ENCODE assay signal across 8 cellular contexts in the genomic region with DNA sequence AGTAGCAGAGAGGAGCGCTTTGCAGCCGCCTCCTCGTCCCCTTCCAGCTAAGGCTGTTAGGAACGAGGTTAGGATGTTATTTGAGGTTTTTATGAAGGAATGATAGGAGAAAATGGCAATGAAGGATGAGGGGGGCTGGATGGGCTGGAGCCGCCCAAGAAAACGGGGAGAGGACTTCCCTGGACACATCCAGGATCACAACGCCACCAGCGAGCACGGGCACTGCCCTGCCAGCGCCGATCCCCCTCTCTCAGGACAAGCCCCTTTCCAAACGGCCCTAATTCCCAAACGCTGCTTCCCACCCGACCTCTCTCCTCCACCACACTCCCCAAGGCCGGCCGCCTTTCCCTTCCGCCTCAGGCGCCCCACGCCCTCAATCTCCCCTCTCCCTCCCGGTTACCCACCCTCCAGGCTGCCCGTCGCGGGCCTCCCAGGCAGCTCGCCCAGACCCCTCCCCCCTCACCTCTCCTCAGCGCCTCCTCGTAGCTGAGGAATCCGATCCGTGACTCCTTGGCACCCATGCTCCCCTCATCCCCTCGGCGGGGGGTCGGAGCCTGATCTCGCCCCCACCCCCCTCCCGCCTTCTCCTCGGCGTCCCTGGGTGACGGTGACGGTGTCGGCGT. TPM values are rescaled to one million over a fixed set of nuclear protein-coding genes. Genes with fewer than 3 reads are reported as not detected.
A peak's percentile ranks its signal among the peaks of the same experiment; 100 is the strongest.
DNase-seq lines count a peak whose midpoint lies in the region; ATAC-seq and TF ChIP-seq lines count a peak whose summit lies in the region.

No MANE protein-coding gene starts in this region.

- intact Hi-C loops in Right ventricle myocardium superior (cut with DNase I), result no loop called here

- peak overlapping the region; percentile 95 for H3K4me3 Mint-ChIP-seq in progenitor cell of endocrine pancreas (ENCODE audit: low read depth)

- H3K4me3 ChIP-seq in AG09309 (ENCODE audit: control insufficient read depth, low read depth, low read length) (peak overlapping the region; percentile 94), WI38 (ENCODE audit: low read depth, low read length) (peak overlapping the region; percentile 96)

- peak overlapping the region; percentile 96 for H3K27ac Mint-ChIP-seq in progenitor cell of endocrine pancreas

- TF ChIP-seq CTCF in AG09309 (IDR thresholded peaks at IDR 0.05; ENCODE audit: control insufficient read depth, insufficient read depth, low read depth, low read length, missing control alignments) (no peak), WI38 (IDR thresholded peaks at IDR 0.05; ENCODE audit: low read depth, low read length) (no peak), progenitor cell of endocrine pancreas (IDR thresholded peaks at IDR 0.05; ENCODE audit: unreplicated experiment) (no peak)

- no peaks in the 10 kb centered on the region for H3K27me3 Mint-ChIP-seq in progenitor cell of endocrine pancreas

- no peaks in the 10 kb centered on the region for H3K9me3 Mint-ChIP-seq in progenitor cell of endocrine pancreas (ENCODE audit: low read depth)

- H3K4me1 Mint-ChIP-seq in progenitor cell of endocrine pancreas (ENCODE audit: low read depth), result peaks cover 31% of the 10 kb centered on the region

- ATAC-seq in GM19035 (IDR thresholded peaks at IDR 0.05; ENCODE audit: unreplicated experiment) (peak; percentile 28), HG03159 (IDR thresholded peaks at IDR 0.05; ENCODE audit: unreplicated experiment) (peak; percentile 30), Right ventricle myocardium superior (ENCODE audit: poor library complexity) (peak; percentile 63)

- no peak for DNase-seq in AG09309 (ENCODE audit: low read depth)
- DNase-seq in Right ventricle myocardium superior, result no peak
- DNase-seq in progenitor cell of endocrine pancreas (ENCODE audit: low spot score, unreplicated experiment), result peak; percentile 71
- DNase-seq in NCI-H1092 treated with DMSO at 0.1 percent for 48 hours (lab: John Stamatoyannopoulos, UW), result no peak
- no peak for DNase-seq in ecto neural progenitor cell (ENCODE audit: low spot score)

- no peaks in the 10 kb centered on the region for H3K36me3 Mint-ChIP-seq in progenitor cell of endocrine pancreas (ENCODE audit: insufficient read depth)

RNA-seq across cellular contexts. Expression of gene USP32, which starts 0.4 kb away (rescaled TPM):
- 30.9 TPM for total RNA-seq in Right ventricle myocardium superior
- 42.7 and 42.8 TPM in 2 replicates for total RNA-seq in progenitor cell of endocrine pancreas

RNA-seq across cellular contexts. Expression of gene CHCT1, which starts 30.8 kb away (rescaled TPM):
- total RNA-seq in Right ventricle myocardium superior (not detected), progenitor cell of endocrine pancreas (not detected in 2 replicates)
